26 cellular contexts compared by ENCODE assay signal in genomic region chr13:35143123-35143522, GRCh38.
"Had no signal": no experiment of that assay in that cellular context is flagged by ENCODE, and none has a peak within 500 bp of the region (broad histone marks: within the 10 kb centered on the region; RNA-seq: fewer than 3 reads in every experiment).

No MANE protein-coding gene starts in this region.

- ATAC-seq: activated CD8-positive, alpha-beta memory T cell treated with anti-CD3 and anti-CD28 coated beads, Interleukin-2, amount 10 ng/mL, durations not matched to agents 7 days and 5 days; activated CD8-positive, alpha-beta T cell treated with anti-CD3 and anti-CD28 coated beads for 36 hours; activated T-cell treated with anti-CD3 and anti-CD28 coated beads, Interleukin-2, amount 50 U/mL, for 72 hours; gastroesophageal sphincter; left colon; mucosa of descending colon; natural killer cell treated with Interleukin-12 subunit alpha and Interleukin-12 subunit beta and Interleukin-15 and Interleukin-18, amount 100 ng/mL, for 72 hours; stimulated activated effector memory CD8-positive, alpha-beta T cell treated with anti-CD3 and anti-CD28 coated beads, Interleukin-12 subunit alpha, Interleukin-12 subunit beta, amount 100 ng/mL, for 72 hours; stimulated activated naive CD8-positive, alpha-beta T cell treated with anti-CD3 and anti-CD28 coated beads, Interleukin-15, amount 100 ng/mL, for 72 hours had no signal

- H3K4me3 ChIP-seq: adrenal gland, ascending aorta, esophagus muscularis mucosa, gastroesophageal sphincter, lung, mucosa of descending colon, sigmoid colon, vagina had no signal

- H3K4me1 ChIP-seq: adrenal gland, ascending aorta, vagina had no signal

- H3K27ac ChIP-seq: adrenal gland, ascending aorta, esophagus muscularis mucosa, sigmoid colon, vagina had no signal

- H3K9me3 ChIP-seq: adrenal gland, ascending aorta, esophagus muscularis mucosa, gastroesophageal sphincter, mucosa of descending colon, vagina had no signal

- DNase-seq: activated CD4-positive, alpha-beta T cell treated with anti-CD3 and anti-CD28 coated beads for 1 hour; activated CD4-positive, alpha-beta T cell treated with anti-CD3 and anti-CD28 coated beads, Interleukin-2, amount 50 U/mL, for 1 hour; activated CD8-positive, alpha-beta memory T cell treated with anti-CD3 and anti-CD28 coated beads, Interleukin-2, amount 10 ng/mL, durations not matched to agents 7 days and 5 days; activated CD8-positive, alpha-beta T cell treated with anti-CD3 and anti-CD28 coated beads for 36 hours; activated effector memory CD4-positive, alpha-beta T cell treated with Interleukin-2 at 50 U/mL for 16 hours; activated naive CD4-positive, alpha-beta T cell treated with Interleukin-2 at 50 U/mL for 16 hours; activated T-cell treated with anti-CD3 and anti-CD28 coated beads, Interleukin-2, amount 50 U/mL, for 72 hours; adrenal gland; caudate nucleus; hippocampal formation; left colon; mucosa of descending colon; posterior cingulate gyrus; sigmoid colon; small intestine; stimulated activated CD4-positive, alpha-beta T cell treated with anti-CD3 and anti-CD28 coated beads, Interleukin-4, amount 100 ng/mL, for 24 hours; stimulated activated naive CD8-positive, alpha-beta T cell treated with anti-CD3 and anti-CD28 coated beads, Interleukin-15, amount 100 ng/mL, for 72 hours; substantia nigra; T-helper 2 cell had no signal

- H3K36me3 ChIP-seq: adrenal gland, ascending aorta, esophagus muscularis mucosa, vagina had no signal

- H3K27me3 ChIP-seq: adrenal gland, ascending aorta, esophagus muscularis mucosa, gastroesophageal sphincter, sigmoid colon, vagina had no signal
